7 cellular contexts compared by ENCODE assay signal in the genomic region with DNA sequence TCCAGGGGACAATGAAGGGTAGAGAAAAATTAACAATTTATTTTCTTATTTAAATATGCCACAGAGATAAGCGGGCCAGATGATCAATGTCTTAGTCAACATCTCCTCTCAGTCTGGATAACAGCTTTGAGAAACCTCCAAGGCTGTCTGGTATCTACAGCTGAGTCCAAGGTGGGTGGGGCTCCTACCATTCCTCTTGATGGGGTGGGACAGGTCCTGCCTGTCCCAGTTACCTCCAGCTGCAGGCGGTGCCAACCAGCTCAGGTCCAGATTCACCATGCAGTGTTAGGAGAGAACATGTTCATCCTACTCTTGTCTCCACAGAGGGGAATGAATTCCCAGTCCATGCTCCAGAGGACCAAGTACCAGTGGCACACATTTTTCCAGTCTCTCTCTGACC. TPM values are rescaled to one million over a fixed set of nuclear protein-coding genes. Genes with fewer than 3 reads are reported as not detected.
"Had no signal": no experiment of that assay in that cellular context is flagged by ENCODE, and none has a peak within 500 bp of the region (broad histone marks: within the 10 kb centered on the region; RNA-seq: fewer than 3 reads in every experiment).

No MANE protein-coding gene starts in this region.

- DNase-seq: IMR-90, KBM-7, KG1 had no signal

- H3K4me3 ChIP-seq: K562 had no signal

RNA-seq across cellular contexts. Expression of a gene that starts 21.0 kb away (rescaled TPM):
- total RNA-seq: HepG2, HT-29, K562 had no signal
- polyA plus RNA-seq: HepG2, IgD-negative memory B cell, K562 had no signal

RNA-seq across cellular contexts. Expression of a gene that starts 32.7 kb away (rescaled TPM):
- total RNA-seq: HepG2, HT-29, IMR-90, K562 had no signal
- polyA plus RNA-seq: HepG2, IgD-negative memory B cell, IMR-90, K562 had no signal
